In the genomic region with DNA sequence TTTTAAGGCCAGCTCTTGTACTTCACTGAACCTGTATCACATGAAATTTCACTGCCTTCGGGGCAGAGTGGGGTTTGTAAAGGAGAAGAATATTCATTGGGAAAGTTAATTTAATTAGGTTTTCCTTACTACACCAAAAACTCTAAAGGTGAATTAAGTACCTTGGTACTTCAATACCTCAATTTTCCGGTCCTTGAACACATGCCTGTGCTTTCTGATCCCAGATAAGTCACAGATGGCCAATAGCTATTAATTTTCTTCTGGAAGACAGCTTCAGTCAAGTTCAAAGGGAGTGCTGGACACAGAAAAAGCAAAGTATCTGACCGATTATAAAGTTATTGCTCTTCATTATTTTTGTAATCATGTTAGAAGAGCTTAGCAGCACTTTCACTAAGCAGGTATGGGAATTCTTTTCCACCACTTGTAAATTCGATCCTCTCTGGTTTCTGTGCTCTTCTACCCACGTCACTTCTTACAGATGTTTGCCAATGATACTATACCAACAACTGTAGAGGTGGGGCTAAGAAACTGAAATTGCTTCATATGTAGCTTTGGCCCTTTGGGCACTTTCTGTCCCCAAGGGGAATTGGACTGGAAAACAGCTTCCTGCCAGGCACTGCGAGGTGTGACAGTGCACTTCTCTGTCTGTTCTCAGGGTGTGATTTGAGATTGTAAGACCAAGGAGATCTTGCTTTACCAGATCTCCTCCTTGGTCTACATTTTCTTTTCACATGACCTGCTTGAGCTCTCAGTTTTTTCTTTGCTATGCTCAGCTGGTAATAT, we compare ENCODE assay signal across 15 cellular contexts.
DNase-seq lines count a peak whose midpoint lies in the region; ATAC-seq and TF ChIP-seq lines count a peak whose summit lies in the region.
"Had no signal": no experiment of that assay in that cellular context is flagged by ENCODE, and none has a peak within 500 bp of the region (broad histone marks: within the 10 kb centered on the region; RNA-seq: fewer than 3 reads in every experiment).

No MANE protein-coding gene starts in this region.

- H3K27ac ChIP-seq in mesendoderm (ENCODE audit: low read depth, low read length): no peak overlapping the region
- H3K27ac ChIP-seq: prostate gland, SK-N-MC, vagina had no signal

- H3K79me1 ChIP-seq in mesendoderm (ENCODE audit: low read length): no peaks in the 10 kb centered on the region

- H3K4me2 ChIP-seq in mesendoderm (ENCODE audit: low read length): no peak overlapping the region

- no peak overlapping the region for H2BK120ac ChIP-seq in mesendoderm (ENCODE audit: low read depth, low read length)

- no peak overlapping the region for H4K8ac ChIP-seq in mesendoderm (ENCODE audit: low read depth, low read length)

- H2AK5ac ChIP-seq in mesendoderm (ENCODE audit: low read length): no peak overlapping the region

- no peaks in the 10 kb centered on the region for H3K27me3 Mint-ChIP-seq in mesothelial cell of epicardium (ENCODE audit: low read depth)

- H3K9ac ChIP-seq in mesendoderm (ENCODE audit: low read length): no peak overlapping the region

- no peak overlapping the region for H2BK15ac ChIP-seq in mesendoderm (replicated peaks; ENCODE audit: low read depth)

- no peak overlapping the region for H3K4me3 ChIP-seq in mesendoderm (ENCODE audit: low read length)
- H3K4me3 ChIP-seq: prostate gland, SK-N-MC, vagina had no signal

- H3K27me3 ChIP-seq in mesendoderm (ENCODE audit: insufficient read depth, low read length, poor library complexity): no peaks in the 10 kb centered on the region
- H3K27me3 ChIP-seq: vagina had no signal

- no peak for TF ChIP-seq CTCF in mesothelial cell of epicardium (IDR thresholded peaks at IDR 0.05; ENCODE audit: unreplicated experiment)

- H4K5ac ChIP-seq in mesendoderm (ENCODE audit: low read length): no peak overlapping the region

- ATAC-seq in GM18861 (IDR thresholded peaks at IDR 0.05; ENCODE audit: unreplicated experiment) (peak; percentile 69), GM21737 (IDR thresholded peaks at IDR 0.05; ENCODE audit: unreplicated experiment) (peak; percentile 87), HG03469 (IDR thresholded peaks at IDR 0.05; ENCODE audit: unreplicated experiment) (peak; percentile 28)
- no peak for ATAC-seq in stimulated activated naive CD8-positive, alpha-beta T cell treated with anti-CD3 and anti-CD28 coated beads, Interleukin-15, Interleukin-2, amounts not matched to agents 100 U/mL and 50 U/mL, for 24 hours

- H3K36me3 Mint-ChIP-seq in mesothelial cell of epicardium: no peaks in the 10 kb centered on the region

- DNase-seq in mesothelial cell of epicardium (ENCODE audit: low spot score in 2 of 2, unreplicated experiment in 2 of 2) (no peak), midbrain (lab: John Stamatoyannopoulos, UW) (no peak), mesendoderm (no peak), DMS153 (lab: John Stamatoyannopoulos, UW) (no peak)
- no peak for DNase-seq in stimulated activated naive CD8-positive, alpha-beta T cell treated with anti-CD3 and anti-CD28 coated beads, Interleukin-15, Interleukin-2, amounts not matched to agents 100 U/mL and 50 U/mL, for 24 hours
- DNase-seq: activated CD4-positive, alpha-beta T cell treated with anti-CD3 and anti-CD28 coated beads, Interleukin-2, amount 50 U/mL, for 4 hours; foreskin melanocyte; HFFc6; NCI-H526 treated with DMSO at 0.1 percent for 48 hours had no signal

- no peaks in the 10 kb centered on the region for H3K4me1 ChIP-seq in mesendoderm (ENCODE audit: control insufficient read depth, low read depth, low read length)
- H3K4me1 ChIP-seq: prostate gland had no signal

- H3K79me2 ChIP-seq in mesendoderm (ENCODE audit: control insufficient read depth, insufficient read depth, low read length): no peaks in the 10 kb centered on the region

- no peak overlapping the region for H3K4ac ChIP-seq in mesendoderm (ENCODE audit: low read depth, low read length)

- no peaks in the 10 kb centered on the region for H3K9me3 Mint-ChIP-seq in mesothelial cell of epicardium
- H3K9me3 Mint-ChIP-seq: HFFc6 had no signal

- no peaks in the 10 kb centered on the region for H3K36me3 ChIP-seq in mesendoderm (ENCODE audit: control insufficient read depth, insufficient read depth, low read length)
- H3K36me3 ChIP-seq: prostate gland, vagina had no signal

- H3K27ac Mint-ChIP-seq in mesothelial cell of epicardium: peak overlapping the region; percentile 86
- H3K27ac Mint-ChIP-seq: HFFc6 had no signal

- H3K4me3 Mint-ChIP-seq in mesothelial cell of epicardium: no peak overlapping the region
- H3K4me3 Mint-ChIP-seq: HFFc6 had no signal

- H2BK5ac ChIP-seq in mesendoderm (ENCODE audit: low read length): no peak overlapping the region

- peaks cover 19% of the 10 kb centered on the region for H3K4me1 Mint-ChIP-seq in mesothelial cell of epicardium

- WGBS in mesendoderm (ENCODE audit: extremely low coverage, insufficient coverage, low lambda C conversion rate): no CpG with 5 or more reads among the region's 6 CpGs

- no peak overlapping the region for H3K18ac ChIP-seq in mesendoderm (ENCODE audit: low read length)

- H3K23ac ChIP-seq in mesendoderm (ENCODE audit: low read length): no peak overlapping the region

- H3K56ac ChIP-seq in mesendoderm (ENCODE audit: low read length): no peak overlapping the region
